In genomic region chr17:77125432-77125901, GRCh38 we compare ENCODE assay signal across 10 cellular contexts. TPM values are rescaled to one million over a fixed set of nuclear protein-coding genes. Genes with fewer than 3 reads are reported as not detected.
DNase-seq lines count a peak whose midpoint lies in the region; ATAC-seq and TF ChIP-seq lines count a peak whose summit lies in the region.
"Had no signal": no experiment of that assay in that cellular context is flagged by ENCODE, and none has a peak within 500 bp of the region (broad histone marks: within the 10 kb centered on the region; RNA-seq: fewer than 3 reads in every experiment).

No MANE protein-coding gene starts in this region.

- H3K27me3 ChIP-seq in testis: no peaks in the 10 kb centered on the region

- H3K27me3 Mint-ChIP-seq in activated naive CD4-positive, alpha-beta T cell treated with anti-CD3 and anti-CD28 coated beads, Interleukin-2, amount 10 ng/mL, durations not matched to agents 7 days and 5 days: no peaks in the 10 kb centered on the region
- H3K27me3 Mint-ChIP-seq in activated T-helper 17 cell treated with anti-CD3 and anti-CD28 coated beads, Interleukin-2, amount 50 U/mL, for 72 hours: no peaks in the 10 kb centered on the region
- H3K27me3 Mint-ChIP-seq: effector memory CD8-positive, alpha-beta T cell had no signal

- intact Hi-C loops in testis (cut with DNase I; ENCODE audit: low total_unique reads): no loop called here

- H3K27ac ChIP-seq in testis: peak overlapping the region; percentile 24 to 61

- H3K9me3 Mint-ChIP-seq in activated naive CD4-positive, alpha-beta T cell treated with anti-CD3 and anti-CD28 coated beads, Interleukin-2, amount 10 ng/mL, durations not matched to agents 7 days and 5 days: no peaks in the 10 kb centered on the region
- no peaks in the 10 kb centered on the region for H3K9me3 Mint-ChIP-seq in activated T-helper 17 cell treated with anti-CD3 and anti-CD28 coated beads, Interleukin-2, amount 50 U/mL, for 72 hours
- H3K9me3 Mint-ChIP-seq: effector memory CD8-positive, alpha-beta T cell had no signal

- no peak for TF ChIP-seq CTCF in testis (IDR thresholded peaks at IDR 0.05)

- CTCF ChIA-PET in activated naive CD4-positive, alpha-beta T cell treated with anti-CD3 and anti-CD28 coated beads, Interleukin-2, amount 10 ng/mL, durations not matched to agents 7 days and 5 days (lab: Charles Lee): no interaction called here

- no peaks in the 10 kb centered on the region for H3K36me3 ChIP-seq in testis (ENCODE audit: low read depth, missing control alignments)

- peaks cover 2% of the 10 kb centered on the region for H3K36me3 Mint-ChIP-seq in activated naive CD4-positive, alpha-beta T cell treated with anti-CD3 and anti-CD28 coated beads, Interleukin-2, amount 10 ng/mL, durations not matched to agents 7 days and 5 days
- H3K36me3 Mint-ChIP-seq in activated T-helper 17 cell treated with anti-CD3 and anti-CD28 coated beads, Interleukin-2, amount 50 U/mL, for 72 hours (ENCODE audit: low read depth): no peaks in the 10 kb centered on the region

- no peak overlapping the region for H3K4me3 Mint-ChIP-seq in activated naive CD4-positive, alpha-beta T cell treated with anti-CD3 and anti-CD28 coated beads, Interleukin-2, amount 10 ng/mL, durations not matched to agents 7 days and 5 days
- peak overlapping the region; percentile 23 for H3K4me3 Mint-ChIP-seq in activated T-helper 17 cell treated with anti-CD3 and anti-CD28 coated beads, Interleukin-2, amount 50 U/mL, for 72 hours
- H3K4me3 Mint-ChIP-seq: effector memory CD8-positive, alpha-beta T cell had no signal

- H3K4me1 Mint-ChIP-seq in activated naive CD4-positive, alpha-beta T cell treated with anti-CD3 and anti-CD28 coated beads, Interleukin-2, amount 10 ng/mL, durations not matched to agents 7 days and 5 days: peaks cover 55% of the 10 kb centered on the region
- H3K4me1 Mint-ChIP-seq in activated T-helper 17 cell treated with anti-CD3 and anti-CD28 coated beads, Interleukin-2, amount 50 U/mL, for 72 hours: peaks cover 17% of the 10 kb centered on the region

- peak overlapping the region; percentile 42 for H3K27ac Mint-ChIP-seq in activated naive CD4-positive, alpha-beta T cell treated with anti-CD3 and anti-CD28 coated beads, Interleukin-2, amount 10 ng/mL, durations not matched to agents 7 days and 5 days
- H3K27ac Mint-ChIP-seq in activated T-helper 17 cell treated with anti-CD3 and anti-CD28 coated beads, Interleukin-2, amount 50 U/mL, for 72 hours: peak overlapping the region; percentile 48
- H3K27ac Mint-ChIP-seq: effector memory CD8-positive, alpha-beta T cell had no signal

- WGBS in testis, 2 donors: 75 to 79% methylated on average over 8 of the region's 8 CpGs

- peaks cover 46% of the 10 kb centered on the region for H3K4me1 ChIP-seq in testis

- DNase-seq in activated naive CD4-positive, alpha-beta T cell treated with anti-CD3 and anti-CD28 coated beads, Interleukin-2, amount 10 ng/mL, durations not matched to agents 7 days and 5 days: no peak
- DNase-seq in activated naive CD4-positive, alpha-beta T cell treated with Interleukin-2 at 50 U/mL for 16 hours: no peak
- DNase-seq in hepatic stellate cell (ENCODE audit: low spot score): peak; percentile 88
- no peak for DNase-seq in testis
- no peak for DNase-seq in effector CD4-positive, alpha-beta T cell
- DNase-seq in activated T-cell treated with anti-CD3 and anti-CD28 coated beads, Interleukin-2, amount 50 U/mL, for 1 hour: no peak
- no peak for DNase-seq in NOMO-1 (lab: John Stamatoyannopoulos, UW; ENCODE audit: unreplicated experiment in 2 of 2)
- DNase-seq: effector memory CD8-positive, alpha-beta T cell; KBM-7 had no signal

- ATAC-seq in activated T-helper 17 cell treated with anti-CD3 and anti-CD28 coated beads, Interleukin-2, amount 50 U/mL, for 72 hours (replicated peaks): no peak
- ATAC-seq: effector memory CD8-positive, alpha-beta T cell had no signal

- TF ChIP-seq POLR2A in testis (IDR thresholded peaks at IDR 0.05): no peak

- no peaks in the 10 kb centered on the region for H3K9me3 ChIP-seq in testis

- H3K4me3 ChIP-seq in testis: no peak overlapping the region

RNA-seq across cellular contexts. Expression of gene SEC14L1, which starts 15.3 kb away (rescaled TPM):
- total RNA-seq in activated T-helper 17 cell treated with anti-CD3 and anti-CD28 coated beads, Interleukin-2, amount 50 U/mL, for 72 hours: 10 to 100 TPM; 89.3 to 98.4 TPM
- 100 to 1,000 TPM; 240 to 262 TPM for total RNA-seq in testis
- 143 TPM for polyA plus RNA-seq in testis (ENCODE audit: insufficient read depth, low read depth, low replicate concordance)
